Comparison of ENCODE assay signal across 8 cellular contexts in genomic region chr5:159262859-159263568, GRCh38. TPM values are rescaled to one million over a fixed set of nuclear protein-coding genes. Genes with fewer than 3 reads are reported as not detected.
A peak's percentile ranks its signal among the peaks of the same experiment; 100 is the strongest.
DNase-seq lines count a peak whose midpoint lies in the region; ATAC-seq and TF ChIP-seq lines count a peak whose summit lies in the region.

UBLCP1 (plus strand) TSS chr5:159263290; CDS start chr5:159268916, 5,626 bp downstream.

- peaks cover 16% of the 10 kb centered on the region for H3K36me3 Mint-ChIP-seq in progenitor cell of endocrine pancreas (ENCODE audit: insufficient read depth)

- peaks cover 26% of the 10 kb centered on the region for H3K27me3 Mint-ChIP-seq in progenitor cell of endocrine pancreas

- peaks cover 9% of the 10 kb centered on the region for H3K4me1 Mint-ChIP-seq in progenitor cell of endocrine pancreas (ENCODE audit: low read depth)

- ATAC-seq in GM18498 (IDR thresholded peaks at IDR 0.05; ENCODE audit: unreplicated experiment) (peak; percentile 95), HG02870 (IDR thresholded peaks at IDR 0.05; ENCODE audit: unreplicated experiment) (peak; percentile 92), left cardiac atrium (peak; percentile 94 to 96), upper lobe of right lung (peak; percentile 96)

- H3K27ac ChIP-seq in upper lobe of right lung: peak within 1 kb of the TSS; percentile 95

- H3K27me3 ChIP-seq in upper lobe of right lung: no peaks in the 10 kb centered on the region

- peak within 1 kb of the TSS; percentile 93 for H3K4me3 ChIP-seq in upper lobe of right lung

- H3K9me3 ChIP-seq in upper lobe of right lung: no peaks in the 10 kb centered on the region

- peaks cover 18% of the 10 kb centered on the region for H3K4me1 ChIP-seq in upper lobe of right lung

- peak within 1 kb of the TSS; percentile 85 for H3K4me3 Mint-ChIP-seq in progenitor cell of endocrine pancreas (ENCODE audit: low read depth)

- DNase-seq in NCI-H1694 (lab: John Stamatoyannopoulos, UW) (peak; percentile 66), amniotic epithelial cell (ENCODE audit: low read depth) (peak; percentile 69), left cardiac atrium (peak; percentile 85), progenitor cell of endocrine pancreas (ENCODE audit: low spot score, unreplicated experiment) (peak; percentile 60), upper lobe of right lung (peak; percentile 90)

- H3K9me3 Mint-ChIP-seq in progenitor cell of endocrine pancreas (ENCODE audit: low read depth): peaks cover 6% of the 10 kb centered on the region

- intact Hi-C loops in T-helper 1 cell treated with Interleukin-12 subunit alpha and Interleukin-12 subunit beta and Interleukin-4 antibody, amounts not matched to agents 30 ng/mL and 1 ng/mL, for 36 hours (cut with micrococcal nuclease): loop anchor here (1.0 to 2.0 kb wide), 13 partner anchors 54 to 1404 kb away; partner anchors contain the start of genes CLINT1, PTTG1, PWWP2A and RNF145
- intact Hi-C loops in left cardiac atrium (cut with DNase I): loop anchor here in 1 of 2 donors (2.0 kb wide), 1 partner anchor 106 kb away; no protein-coding TSS in a partner anchor
- intact Hi-C loops in upper lobe of right lung (cut with DNase I): loop anchor here (10.0 kb wide), 1 partner anchor 98 kb away; no protein-coding TSS in a partner anchor

- TF ChIP-seq CTCF in progenitor cell of endocrine pancreas (IDR thresholded peaks at IDR 0.05; ENCODE audit: unreplicated experiment): no peak
- TF ChIP-seq CTCF in upper lobe of right lung (IDR thresholded peaks at IDR 0.05): no peak

- H3K36me3 ChIP-seq in upper lobe of right lung: no peaks in the 10 kb centered on the region

- peak within 1 kb of the TSS; percentile 96 for H3K27ac Mint-ChIP-seq in progenitor cell of endocrine pancreas

RNA-seq across cellular contexts. Expression of gene UBLCP1, which starts in this region (rescaled TPM):
- total RNA-seq in T-helper 1 cell treated with Interleukin-12 subunit alpha and Interleukin-12 subunit beta and Interleukin-4 antibody, amounts not matched to agents 30 ng/mL and 1 ng/mL, for 36 hours: 31.9 and 33.4 TPM in 2 replicates
- 10 to 100 TPM; 13.6 to 15.5 TPM for total RNA-seq in left cardiac atrium
- total RNA-seq in progenitor cell of endocrine pancreas: 29.5 and 29.7 TPM in 2 replicates
- 25.0 TPM for total RNA-seq in upper lobe of right lung

Comparison
In these comparisons a context has a peak if more than half of its experiments do, and no peak if none do; other contexts are left out.
1. Peak in every context shown above with its lines: DNase-seq, ATAC-seq, H3K4me3 ChIP-seq and H3K27ac ChIP-seq.